In genomic region chr1:34851431-34852105, GRCh38 we compare ENCODE assay signal across 15 cellular contexts. TPM values are rescaled to one million over a fixed set of nuclear protein-coding genes. Genes with fewer than 3 reads are reported as not detected.
A peak's percentile ranks its signal among the peaks of the same experiment; 100 is the strongest.
DNase-seq lines count a peak whose midpoint lies in the region; ATAC-seq, FAIRE-seq and TF ChIP-seq lines count a peak whose summit lies in the region.
"Had no signal": no experiment of that assay in that cellular context is flagged by ENCODE, and none has a peak within 500 bp of the region (broad histone marks: within the 10 kb centered on the region; RNA-seq: fewer than 3 reads in every experiment).

No MANE protein-coding gene starts in this region.

- H3K27ac ChIP-seq in ascending aorta (peak overlapping the region; percentile 64 to 73), lower lobe of right lung (no peak overlapping the region), tibial artery (peak overlapping the region; percentile 75 to 79)
- H3K27ac ChIP-seq: SK-N-MC, suprapubic skin, WERI-Rb-1 had no signal

- DNase-seq in ascending aorta (ENCODE audit: low spot score in 2 of 2): peak; percentile 54 to 91
- DNase-seq in epithelial cell of proximal tubule (ENCODE audit: low read depth): no peak
- DNase-seq in lower lobe of right lung: peak; percentile 53
- peak; percentile 85 to 96 for DNase-seq in tibial artery
- no peak for DNase-seq in activated CD4-positive, alpha-beta memory T cell treated with anti-CD3 and anti-CD28 coated beads for 36 hours
- no peak for DNase-seq in GM12892 (ENCODE audit: insufficient read length)
- DNase-seq in foreskin melanocyte: no peak
- DNase-seq in type B pancreatic cell (ENCODE audit: extremely low spot score, unreplicated experiment): no peak
- DNase-seq: activated naive CD8-positive, alpha-beta T cell treated with anti-CD3 and anti-CD28 coated beads for 36 hours; CD4-positive, alpha-beta memory T cell; Kasumi-1; NCI-H2081; WERI-Rb-1 had no signal

- H3K36me3 ChIP-seq in ascending aorta (peaks cover 15 to 27% of the 10 kb centered on the region in 2 donors), lower lobe of right lung (peaks cover 57% of the 10 kb centered on the region), tibial artery (peaks cover 16 to 26% (median 20%) of the 10 kb centered on the region in 3 donors)

- FAIRE-seq in GM12892 (lab: Jason Lieb, UNC): no peak

- H3K4me1 Mint-ChIP-seq in activated CD4-positive, alpha-beta memory T cell treated with anti-CD3 and anti-CD28 coated beads for 36 hours (ENCODE audit: low read depth): peaks cover 6% of the 10 kb centered on the region
- peaks cover 31% of the 10 kb centered on the region for H3K4me1 Mint-ChIP-seq in type B pancreatic cell (ENCODE audit: unreplicated experiment)

- intact Hi-C loops in ascending aorta (cut with DNase I): loop anchor here (1.0 to 10.0 kb wide), 4 partner anchors 15 to 793 kb away; partner anchors contain the start of genes PSMB2 and TMEM35B
- intact Hi-C loops in lower lobe of right lung (cut with DNase I): no loop called here
- intact Hi-C loops in tibial artery (cut with DNase I; ENCODE audit: low total_unique reads): loop anchor here (2.0 kb wide), 1 partner anchor 65 kb away; no protein-coding TSS in a partner anchor
- intact Hi-C loops in activated CD4-positive, alpha-beta memory T cell treated with anti-CD3 and anti-CD28 coated beads for 36 hours (cut with micrococcal nuclease): loop anchor here (1.0 to 10.0 kb wide), 4 partner anchors 9 to 923 kb away; no protein-coding TSS in a partner anchor

- no peak for ATAC-seq in lower lobe of right lung

- H3K27me3 Mint-ChIP-seq in activated CD4-positive, alpha-beta memory T cell treated with anti-CD3 and anti-CD28 coated beads for 36 hours: no peaks in the 10 kb centered on the region
- H3K27me3 Mint-ChIP-seq in type B pancreatic cell: no peaks in the 10 kb centered on the region
- H3K27me3 Mint-ChIP-seq: activated naive CD8-positive, alpha-beta T cell treated with anti-CD3 and anti-CD28 coated beads for 36 hours; CD4-positive, alpha-beta memory T cell had no signal

- H3K27me3 ChIP-seq in ascending aorta (no peaks in the 10 kb centered on the region), lower lobe of right lung (ENCODE audit: low read depth) (no peaks in the 10 kb centered on the region), tibial artery (no peaks in the 10 kb centered on the region)
- H3K27me3 ChIP-seq: suprapubic skin had no signal

- H3K4me3 Mint-ChIP-seq in activated CD4-positive, alpha-beta memory T cell treated with anti-CD3 and anti-CD28 coated beads for 36 hours: no peak overlapping the region
- H3K4me3 Mint-ChIP-seq in type B pancreatic cell: no peak overlapping the region
- H3K4me3 Mint-ChIP-seq: activated naive CD8-positive, alpha-beta T cell treated with anti-CD3 and anti-CD28 coated beads for 36 hours; CD4-positive, alpha-beta memory T cell had no signal

- no peaks in the 10 kb centered on the region for H3K9me3 Mint-ChIP-seq in activated CD4-positive, alpha-beta memory T cell treated with anti-CD3 and anti-CD28 coated beads for 36 hours
- no peaks in the 10 kb centered on the region for H3K9me3 Mint-ChIP-seq in type B pancreatic cell
- H3K9me3 Mint-ChIP-seq: activated naive CD8-positive, alpha-beta T cell treated with anti-CD3 and anti-CD28 coated beads for 36 hours; CD4-positive, alpha-beta memory T cell had no signal

- POLR2A ChIA-PET in activated CD4-positive, alpha-beta memory T cell treated with anti-CD3 and anti-CD28 coated beads for 36 hours (lab: Charles Lee): no interaction called here

- TF ChIP-seq CTCF in ascending aorta (IDR thresholded peaks at IDR 0.05) (no peak), epithelial cell of proximal tubule (conservative IDR thresholded peaks at IDR 0.05; ENCODE audit: low read depth, low read length) (peak; percentile 4), lower lobe of right lung (IDR thresholded peaks at IDR 0.05) (no peak), tibial artery (IDR thresholded peaks at IDR 0.05) (no peak), type B pancreatic cell (conservative IDR thresholded peaks at IDR 0.05) (no peak)

- H3K9me3 ChIP-seq in ascending aorta (no peaks in the 10 kb centered on the region), lower lobe of right lung (no peaks in the 10 kb centered on the region), tibial artery (no peaks in the 10 kb centered on the region)
- H3K9me3 ChIP-seq: suprapubic skin had no signal

- peaks cover 8 to 25% of the 10 kb centered on the region in 2 donors for H3K4me1 ChIP-seq in ascending aorta
- H3K4me1 ChIP-seq in lower lobe of right lung: peaks cover 20% of the 10 kb centered on the region
- H3K4me1 ChIP-seq in tibial artery: peaks cover 9 to 77% (median 47%) of the 10 kb centered on the region in 4 donors

- peaks cover 39% of the 10 kb centered on the region for H3K36me3 Mint-ChIP-seq in activated CD4-positive, alpha-beta memory T cell treated with anti-CD3 and anti-CD28 coated beads for 36 hours
- H3K36me3 Mint-ChIP-seq in type B pancreatic cell: peaks cover 16% of the 10 kb centered on the region

- TF ChIP-seq POLR2A in GM12892 (IDR thresholded peaks at IDR 0.05; ENCODE audit: low read depth, low read length): no peak

- H3K27ac Mint-ChIP-seq in activated CD4-positive, alpha-beta memory T cell treated with anti-CD3 and anti-CD28 coated beads for 36 hours: no peak overlapping the region
- H3K27ac Mint-ChIP-seq in type B pancreatic cell: no peak overlapping the region
- H3K27ac Mint-ChIP-seq: activated naive CD8-positive, alpha-beta T cell treated with anti-CD3 and anti-CD28 coated beads for 36 hours had no signal

- H3K4me3 ChIP-seq in ascending aorta: peak overlapping the region; percentile 0 to 18
- H3K4me3 ChIP-seq in epithelial cell of proximal tubule (ENCODE audit: low read depth, low read length): no peak overlapping the region
- H3K4me3 ChIP-seq in lower lobe of right lung: no peak overlapping the region
- H3K4me3 ChIP-seq in tibial artery: peak overlapping the region in 1 of 2 donors; percentile 27
- H3K4me3 ChIP-seq: SK-N-MC, suprapubic skin had no signal

- CTCF ChIA-PET in activated CD4-positive, alpha-beta memory T cell treated with anti-CD3 and anti-CD28 coated beads for 36 hours (lab: Charles Lee): interaction anchor here (1.0 to 5.5 kb wide), 8 partner anchors 8 to 109 kb away, joined by 3 to 82 read pairs (median 10); partner anchors contain the start of genes GJA4 and SMIM12

RNA-seq across cellular contexts. Expression of gene SMIM12, which starts 8.0 kb away (rescaled TPM):
- total RNA-seq in ascending aorta (23.2 TPM), epithelial cell of proximal tubule (30.8 and 54.0 TPM in 2 replicates), lower lobe of right lung (34.0 TPM), type B pancreatic cell (ENCODE audit: low replicate concordance) (39.0 and 45.6 TPM in 2 replicates)
- 10 to 100 TPM; 46.5 to 46.7 TPM for total RNA-seq in activated CD4-positive, alpha-beta memory T cell treated with anti-CD3 and anti-CD28 coated beads for 36 hours
- 26.3 TPM for polyA plus RNA-seq in GM12892 (2012; ENCODE audit: missing spikeins)

RNA-seq across cellular contexts. Expression of gene GJA4, which starts 58.8 kb away (rescaled TPM):
- total RNA-seq in ascending aorta (190 TPM), epithelial cell of proximal tubule (not detected in 2 replicates), lower lobe of right lung (16.1 TPM), type B pancreatic cell (ENCODE audit: low replicate concordance) (0.67 and 0.87 TPM in 2 replicates)
- total RNA-seq in activated CD4-positive, alpha-beta memory T cell treated with anti-CD3 and anti-CD28 coated beads for 36 hours: not detected
- not detected for polyA plus RNA-seq in GM12892 (2012; ENCODE audit: missing spikeins)
- total RNA-seq: activated naive CD8-positive, alpha-beta T cell treated with anti-CD3 and anti-CD28 coated beads for 36 hours; CD4-positive, alpha-beta memory T cell had no signal
- polyA plus RNA-seq: CD4-positive, alpha-beta memory T cell had no signal

Comparison
In these comparisons a context has a peak if more than half of its experiments do, and no peak if none do; other contexts are left out.
1. DNase-seq: peak in ascending aorta (2 of 2), lower lobe of right lung (single experiment) and tibial artery (2 of 2); none in epithelial cell of proximal tubule (single experiment), activated CD4-positive, alpha-beta memory T cell treated with anti-CD3 and anti-CD28 coated beads for 36 hours (single experiment), GM12892 (single experiment), foreskin melanocyte (single experiment) and type B pancreatic cell (single experiment).
2. H3K4me3 ChIP-seq: peak in ascending aorta (2 of 2); none in epithelial cell of proximal tubule (single experiment) and lower lobe of right lung (single experiment).
3. RNA of gene GJA4, which starts 58.8 kb away (total RNA-seq): 190 TPM in ascending aorta (single experiment); 16.1 TPM in lower lobe of right lung (single experiment), 0.67 to 0.87 TPM in type B pancreatic cell, not detected in activated CD4-positive, alpha-beta memory T cell treated with anti-CD3 and anti-CD28 coated beads for 36 hours and not detected in epithelial cell of proximal tubule; every median in the first group is over 10 times any median in the second.